24 cellular contexts compared by ENCODE assay signal in genomic region chr1:236132420-236133046, GRCh38.
"Had no signal": no experiment of that assay in that cellular context is flagged by ENCODE, and none has a peak within 500 bp of the region (broad histone marks: within the 10 kb centered on the region; RNA-seq: fewer than 3 reads in every experiment).

No MANE protein-coding gene starts in this region.

- H3K27ac ChIP-seq: body of pancreas, esophagus squamous epithelium, gastroesophageal sphincter, heart right ventricle had no signal

- DNase-seq: activated CD4-positive, alpha-beta memory T cell treated with anti-CD3 and anti-CD28 coated beads, Interleukin-2, amount 10 ng/mL, durations not matched to agents 7 days and 5 days; activated CD4-positive, alpha-beta T cell treated with anti-CD3 and anti-CD28 coated beads for 36 hours; activated CD4-positive, alpha-beta T cell treated with anti-CD3 and anti-CD28 coated beads, Interleukin-2, amount 10 ng/mL, durations not matched to agents 24 days and 14 days; activated CD4-positive, CD25-positive, alpha-beta regulatory T cell; activated CD4-positive, CD25-positive, alpha-beta regulatory T cell treated with anti-CD3 and anti-CD28 coated beads, Interleukin-2, amount 50 U/mL, for 72 hours; activated CD8-positive, alpha-beta memory T cell treated with anti-CD3 and anti-CD28 coated beads for 24 hours; activated effector memory CD4-positive, alpha-beta T cell treated with Interleukin-2 at 50 U/mL for 16 hours; activated gamma-delta T cell treated with Interleukin-2 at 50 U/mL for 16 hours; activated naive CD4-positive, alpha-beta T cell treated with anti-CD3 and anti-CD28 coated beads, Interleukin-2, amount 50 U/mL, for 16 hours; activated naive CD4-positive, alpha-beta T cell treated with Interleukin-2 at 50 U/mL for 16 hours; activated T-cell treated with anti-CD3 and anti-CD28 coated beads, Interleukin-2, amount 50 U/mL, for 4 hours; amniotic stem cell; anterior cingulate cortex; body of pancreas; caudate nucleus; cortex of kidney; dermis blood vessel endothelial cell; effector CD4-positive, alpha-beta T cell; effector memory CD8-positive, alpha-beta T cell; esophagus squamous epithelium; heart right ventricle; T-helper 2 cell had no signal

- H3K36me3 ChIP-seq: esophagus squamous epithelium, gastroesophageal sphincter, heart right ventricle had no signal

- H3K27me3 ChIP-seq: body of pancreas had no signal

- H3K4me1 ChIP-seq: body of pancreas, gastroesophageal sphincter, heart right ventricle had no signal

- H3K4me3 ChIP-seq: body of pancreas, esophagus squamous epithelium, gastroesophageal sphincter, heart right ventricle had no signal

- ATAC-seq: activated CD4-positive, alpha-beta T cell treated with anti-CD3 and anti-CD28 coated beads for 36 hours; activated T-cell treated with anti-CD3 and anti-CD28 coated beads, Interleukin-2, amount 50 U/mL, for 4 hours; activated T-helper 17 cell treated with anti-CD3 and anti-CD28 coated beads, Interleukin-2, amount 50 U/mL, for 72 hours; body of pancreas; effector memory CD8-positive, alpha-beta T cell; gastroesophageal sphincter; heart right ventricle had no signal

- H3K9me3 ChIP-seq: body of pancreas, esophagus squamous epithelium had no signal
